8 cellular contexts compared by ENCODE assay signal in genomic region chr3:12287727-12288465, GRCh38. TPM values are rescaled to one million over a fixed set of nuclear protein-coding genes. Genes with fewer than 3 reads are reported as not detected.
DNase-seq lines count a peak whose midpoint lies in the region; ATAC-seq and TF ChIP-seq lines count a peak whose summit lies in the region.

No MANE protein-coding gene starts in this region.

- H3K27me3 Mint-ChIP-seq in CD14-positive monocyte (ENCODE audit: low read depth in 3 of 3) = peaks cover 38 to 52% (median 38%) of the 10 kb centered on the region in 3 donors

- no peak for ATAC-seq in HG03469 (IDR thresholded peaks at IDR 0.05; ENCODE audit: unreplicated experiment)

- intact Hi-C loops in CD14-positive monocyte (cut with micrococcal nuclease) (loop anchor here (5.0 to 10.0 kb wide), 3 partner anchors 91 to 194 kb away; partner anchors contain the start of gene TSEN2 (in 1 of the 2)), spleen (cut with DNase I; ENCODE audit: low total_unique reads) (loop anchor here (10.0 kb wide), 1 partner anchor 187 kb away; no protein-coding TSS in a partner anchor)

- H3K4me3 Mint-ChIP-seq in CD14-positive monocyte = peak overlapping the region; percentile 85 to 88

- TF ChIP-seq POLR2A in spleen (IDR thresholded peaks at IDR 0.05) = no peak

- H3K27me3 ChIP-seq in spleen (replicated peaks in 1 of 7) = peaks cover 0 to 59% (median 13%) of the 10 kb centered on the region in 7 donors

- H3K9me3 Mint-ChIP-seq in CD14-positive monocyte = peaks cover 0 to 8% (median 3%) of the 10 kb centered on the region in 7 donors

- no peaks in the 10 kb centered on the region for H3K36me3 ChIP-seq in spleen

- peaks cover 0 to 16% of the 10 kb centered on the region in 2 donors for H3K36me3 Mint-ChIP-seq in CD14-positive monocyte

- DNase-seq in CD14-positive monocyte (ENCODE audit: low spot score) (peak; percentile 55), HK-2 (ENCODE audit: unreplicated experiment) (peak; percentile 48), astrocyte of the hippocampus (ENCODE audit: low read depth, low spot score) (peak; percentile 70), spleen (peak; percentile 85), DMS79 (lab: John Stamatoyannopoulos, UW) (no peak), cerebellar cortex (ENCODE audit: low spot score) (no peak)

- H3K4me1 Mint-ChIP-seq in CD14-positive monocyte = peaks cover 18% of the 10 kb centered on the region

- TF ChIP-seq CTCF in CD14-positive monocyte (IDR thresholded peaks at IDR 0.05) (no peak), spleen (IDR thresholded peaks at IDR 0.05 in 8 of 11, conservative IDR thresholded peaks at IDR 0.05 in 3 of 11) (no peak)

- WGBS in spleen, 5 donors = 1 to 3% (median 2%) methylated on average over 15 to 91 of the region's 100 CpGs

- H3K9me3 ChIP-seq in iPS-18c (ENCODE audit: control insufficient read depth, insufficient read depth, low read length) (no peaks in the 10 kb centered on the region), spleen (peaks cover 0 to 6% (median 0%) of the 10 kb centered on the region in 8 donors)

- H3K4me3 ChIP-seq in iPS-18c (ENCODE audit: insufficient read depth, low read depth, low read length) = peak overlapping the region; percentile 60
- peak overlapping the region; percentile 46 to 78 (median 54) for H3K4me3 ChIP-seq in spleen

- peaks cover 0 to 42% (median 24%) of the 10 kb centered on the region in 6 donors for H3K4me1 ChIP-seq in spleen

- H3K27ac ChIP-seq in spleen = peak overlapping the region; percentile 69 to 92 (median 86)

- peak overlapping the region in 6 of 7 donors; percentile 70 to 96 (median 77) for H3K27ac Mint-ChIP-seq in CD14-positive monocyte

RNA-seq across cellular contexts. Expression of gene PPARG, which starts 1.0 kb away (rescaled TPM):
- polyA plus RNA-seq in CD14-positive monocyte (1 to 10 TPM in 1 of 2 donors, under 1 TPM in 1; 0.56 to 2.0 TPM), spleen (10 to 100 TPM in 1 of 3 donors, 1 to 10 TPM in 2; 5.5 to 16.1 (median 7.4) TPM)
- 10 to 100 TPM; 15.7 to 28.0 (median 25.2) TPM for total RNA-seq in spleen

Comparison
In these comparisons a context has a peak if more than half of its experiments do, and no peak if none do; other contexts are left out.
1. DNase-seq: peak in CD14-positive monocyte (single experiment), HK-2 (single experiment), astrocyte of the hippocampus (single experiment) and spleen (single experiment); none in DMS79 (single experiment) and cerebellar cortex (single experiment).